ENCODE assay signal across 15 cellular contexts in genomic region chr6:148258868-148259267, GRCh38.
A peak's percentile ranks its signal among the peaks of the same experiment; 100 is the strongest.
DNase-seq lines count a peak whose midpoint lies in the region; ATAC-seq and TF ChIP-seq lines count a peak whose summit lies in the region.
"Had no signal": no experiment of that assay in that cellular context is flagged by ENCODE, and none has a peak within 500 bp of the region (broad histone marks: within the 10 kb centered on the region; RNA-seq: fewer than 3 reads in every experiment).

No MANE protein-coding gene starts in this region.

- ATAC-seq in GM23338 (no peak), HG03159 (IDR thresholded peaks at IDR 0.05; ENCODE audit: unreplicated experiment) (no peak)
- ATAC-seq: CD8-positive, alpha-beta T cell had no signal

- TF ChIP-seq CTCF in C4-2B (conservative IDR thresholded peaks at IDR 0.05): no peak
- TF ChIP-seq CTCF in GM23338 (conservative IDR thresholded peaks at IDR 0.05; ENCODE audit: low read depth in 2 of 2): no peak
- no peak for TF ChIP-seq CTCF in VCaP (conservative IDR thresholded peaks at IDR 0.05)
- TF ChIP-seq CTCF in thyroid gland (IDR thresholded peaks at IDR 0.05): no peak

- TF ChIP-seq POLR2A in thyroid gland (IDR thresholded peaks at IDR 0.05): no peak

- 76 to 79% methylated on average over 5 of the region's 5 CpGs for WGBS in thyroid gland, 2 donors

- H3F3A ChIP-seq in GM23338 (replicated peaks; ENCODE audit: low read depth): no peaks in the 10 kb centered on the region

- intact Hi-C loops in thyroid gland (cut with DNase I): no loop called here

- peak overlapping the region; percentile 78 for H3K27ac ChIP-seq in C4-2B
- no peak overlapping the region for H3K27ac ChIP-seq in GM23338 (ENCODE audit: low read depth)
- H3K27ac ChIP-seq in VCaP: peak overlapping the region; percentile 50; the same call in 1 of the 2 replicates
- peak overlapping the region in 2 of 3 donors; percentile 0 to 34 for H3K27ac ChIP-seq in thyroid gland

- peaks cover 23% of the 10 kb centered on the region for H3K4me1 Mint-ChIP-seq in GM23338
- H3K4me1 Mint-ChIP-seq: CD4-positive, CD25-positive, alpha-beta regulatory T cell had no signal

- no peak for DNase-seq in GM23338 (ENCODE audit: low spot score)
- DNase-seq in thyroid gland: no peak
- DNase-seq in NCI-H345 (lab: John Stamatoyannopoulos, UW): no peak
- DNase-seq: C1 segment of cervical spinal cord; Caco-2; CD4-positive, CD25-positive, alpha-beta regulatory T cell; CD8-positive, alpha-beta T cell; DMS153; DMS79 treated with DMSO at 0.1 percent for 48 hours; GF-D8; GOT3 had no signal

- peaks cover 5% of the 10 kb centered on the region for H3K27me3 Mint-ChIP-seq in GM23338 (ENCODE audit: insufficient read depth, low read depth, poor library complexity)

- no peaks in the 10 kb centered on the region for H3K36me3 Mint-ChIP-seq in GM23338 (ENCODE audit: low read depth)
- H3K36me3 Mint-ChIP-seq: CD4-positive, CD25-positive, alpha-beta regulatory T cell; CD8-positive, alpha-beta T cell had no signal

- H3K4me3 ChIP-seq in GM23338: no peak overlapping the region
- no peak overlapping the region for H3K4me3 ChIP-seq in thyroid gland (replicated peaks in 1 of 3)
- H3K4me3 ChIP-seq: HAP-1 had no signal

- no peaks in the 10 kb centered on the region for H3K9me3 ChIP-seq in thyroid gland
- H3K9me3 ChIP-seq: Caco-2, HAP-1 had no signal

- H3K27me3 ChIP-seq in GM23338 (ENCODE audit: insufficient read depth) (no peaks in the 10 kb centered on the region), thyroid gland (no peaks in the 10 kb centered on the region)

- H3K4me1 ChIP-seq in GM23338 (ENCODE audit: insufficient read depth) (peaks cover 16% of the 10 kb centered on the region), thyroid gland (peaks cover 18 to 24% of the 10 kb centered on the region in 2 donors)
- H3K4me1 ChIP-seq: HAP-1 had no signal

- H3K27ac Mint-ChIP-seq in GM23338: no peak overlapping the region
- H3K27ac Mint-ChIP-seq: CD4-positive, CD25-positive, alpha-beta regulatory T cell; CD8-positive, alpha-beta T cell had no signal

- peak overlapping the region; percentile 28; the same call in 1 of the 2 replicates for H2AFZ ChIP-seq in GM23338

- no peak overlapping the region for H3K4me2 ChIP-seq in GM23338

- H4K20me1 ChIP-seq in GM23338 (replicated peaks; ENCODE audit: insufficient read depth): no peaks in the 10 kb centered on the region

- H3K36me3 ChIP-seq in GM23338 (ENCODE audit: insufficient read depth) (no peaks in the 10 kb centered on the region), thyroid gland (no peaks in the 10 kb centered on the region)
- H3K36me3 ChIP-seq: HAP-1 had no signal

- H3K4me3 Mint-ChIP-seq in GM23338: no peak overlapping the region
- H3K4me3 Mint-ChIP-seq: CD4-positive, CD25-positive, alpha-beta regulatory T cell; CD8-positive, alpha-beta T cell had no signal

- H3K9me3 Mint-ChIP-seq in GM23338: no peaks in the 10 kb centered on the region
- H3K9me3 Mint-ChIP-seq: CD8-positive, alpha-beta T cell had no signal

- no peaks in the 10 kb centered on the region for H3K79me2 ChIP-seq in GM23338 (replicated peaks; ENCODE audit: insufficient read depth)

- no peaks in the 10 kb centered on the region; the same call in 1 of the 2 replicates for H3K9me2 ChIP-seq in GM23338 (ENCODE audit: insufficient read depth)

TF ChIP-seq in GM23338, 12 proteins besides CTCF, POLR2A, EP300 and RAD21 (continues in another document):
- TF ChIP-seq ZNF114 (CRISPR knock-in tag; IDR thresholded peaks at IDR 0.05) (no peak), JUNB (IDR thresholded peaks at IDR 0.05; ENCODE audit: unreplicated experiment) (no peak), NANOG (IDR thresholded peaks at IDR 0.05; ENCODE audit: borderline replicate concordance) (no peak), POLR2AphosphoS5 (IDR thresholded peaks at IDR 0.05; ENCODE audit: low read depth) (no peak), ZNF331 (CRISPR knock-in tag; IDR thresholded peaks at IDR 0.05; ENCODE audit: low read depth) (no peak), STAT1 (IDR thresholded peaks at IDR 0.05; ENCODE audit: unreplicated experiment) (no peak), CREB1 (CRISPR knock-in tag; IDR thresholded peaks at IDR 0.05; ENCODE audit: low read depth) (no peak), EZH2phosphoT487 (IDR thresholded peaks at IDR 0.05; ENCODE audit: unreplicated experiment) (no peak)
- TF ChIP-seq, protein P1, sequence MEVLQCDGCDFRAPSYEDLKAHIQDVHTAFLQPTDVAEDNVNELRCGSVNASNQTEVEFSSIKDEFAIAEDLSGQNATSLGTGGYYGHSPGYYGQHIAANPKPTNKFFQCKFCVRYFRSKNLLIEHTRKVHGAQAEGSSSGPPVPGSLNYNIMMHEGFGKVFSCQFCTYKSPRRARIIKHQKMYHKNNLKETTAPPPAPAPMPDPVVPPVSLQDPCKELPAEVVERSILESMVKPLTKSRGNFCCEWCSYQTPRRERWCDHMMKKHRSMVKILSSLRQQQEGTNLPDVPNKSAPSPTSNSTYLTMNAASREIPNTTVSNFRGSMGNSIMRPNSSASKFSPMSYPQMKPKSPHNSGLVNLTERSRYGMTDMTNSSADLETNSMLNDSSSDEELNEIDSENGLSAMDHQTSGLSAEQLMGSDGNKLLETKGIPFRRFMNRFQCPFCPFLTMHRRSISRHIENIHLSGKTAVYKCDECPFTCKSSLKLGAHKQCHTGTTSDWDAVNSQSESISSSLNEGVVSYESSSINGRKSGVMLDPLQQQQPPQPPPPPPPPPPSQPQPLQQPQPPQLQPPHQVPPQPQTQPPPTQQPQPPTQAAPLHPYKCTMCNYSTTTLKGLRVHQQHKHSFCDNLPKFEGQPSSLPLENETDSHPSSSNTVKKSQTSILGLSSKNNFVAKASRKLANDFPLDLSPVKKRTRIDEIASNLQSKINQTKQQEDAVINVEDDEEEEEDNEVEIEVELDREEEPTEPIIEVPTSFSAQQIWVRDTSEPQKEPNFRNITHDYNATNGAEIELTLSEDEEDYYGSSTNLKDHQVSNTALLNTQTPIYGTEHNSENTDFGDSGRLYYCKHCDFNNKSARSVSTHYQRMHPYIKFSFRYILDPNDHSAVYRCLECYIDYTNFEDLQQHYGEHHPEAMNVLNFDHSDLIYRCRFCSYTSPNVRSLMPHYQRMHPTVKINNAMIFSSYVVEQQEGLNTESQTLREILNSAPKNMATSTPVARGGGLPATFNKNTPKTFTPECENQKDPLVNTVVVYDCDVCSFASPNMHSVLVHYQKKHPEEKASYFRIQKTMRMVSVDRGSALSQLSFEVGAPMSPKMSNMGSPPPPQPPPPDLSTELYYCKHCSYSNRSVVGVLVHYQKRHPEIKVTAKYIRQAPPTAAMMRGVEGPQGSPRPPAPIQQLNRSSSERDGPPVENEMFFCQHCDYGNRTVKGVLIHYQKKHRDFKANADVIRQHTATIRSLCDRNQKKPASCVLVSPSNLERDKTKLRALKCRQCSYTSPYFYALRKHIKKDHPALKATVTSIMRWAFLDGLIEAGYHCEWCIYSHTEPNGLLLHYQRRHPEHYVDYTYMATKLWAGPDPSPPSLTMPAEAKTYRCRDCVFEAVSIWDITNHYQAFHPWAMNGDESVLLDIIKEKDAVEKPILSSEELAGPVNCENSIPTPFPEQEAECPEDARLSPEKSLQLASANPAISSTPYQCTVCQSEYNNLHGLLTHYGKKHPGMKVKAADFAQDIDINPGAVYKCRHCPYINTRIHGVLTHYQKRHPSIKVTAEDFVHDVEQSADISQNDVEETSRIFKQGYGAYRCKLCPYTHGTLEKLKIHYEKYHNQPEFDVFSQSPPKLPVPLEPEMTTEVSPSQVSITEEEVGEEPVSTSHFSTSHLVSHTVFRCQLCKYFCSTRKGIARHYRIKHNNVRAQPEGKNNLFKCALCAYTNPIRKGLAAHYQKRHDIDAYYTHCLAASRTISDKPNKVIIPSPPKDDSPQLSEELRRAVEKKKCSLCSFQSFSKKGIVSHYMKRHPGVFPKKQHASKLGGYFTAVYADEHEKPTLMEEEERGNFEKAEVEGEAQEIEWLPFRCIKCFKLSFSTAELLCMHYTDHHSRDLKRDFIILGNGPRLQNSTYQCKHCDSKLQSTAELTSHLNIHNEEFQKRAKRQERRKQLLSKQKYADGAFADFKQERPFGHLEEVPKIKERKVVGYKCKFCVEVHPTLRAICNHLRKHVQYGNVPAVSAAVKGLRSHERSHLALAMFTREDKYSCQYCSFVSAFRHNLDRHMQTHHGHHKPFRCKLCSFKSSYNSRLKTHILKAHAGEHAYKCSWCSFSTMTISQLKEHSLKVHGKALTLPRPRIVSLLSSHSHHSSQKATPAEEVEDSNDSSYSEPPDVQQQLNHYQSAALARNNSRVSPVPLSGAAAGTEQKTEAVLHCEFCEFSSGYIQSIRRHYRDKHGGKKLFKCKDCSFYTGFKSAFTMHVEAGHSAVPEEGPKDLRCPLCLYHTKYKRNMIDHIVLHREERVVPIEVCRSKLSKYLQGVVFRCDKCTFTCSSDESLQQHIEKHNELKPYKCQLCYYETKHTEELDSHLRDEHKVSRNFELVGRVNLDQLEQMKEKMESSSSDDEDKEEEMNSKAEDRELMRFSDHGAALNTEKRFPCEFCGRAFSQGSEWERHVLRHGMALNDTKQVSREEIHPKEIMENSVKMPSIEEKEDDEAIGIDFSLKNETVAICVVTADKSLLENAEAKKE (CRISPR knock-in tag; IDR thresholded peaks at IDR 0.05): no peak
- TF ChIP-seq, protein P2, sequence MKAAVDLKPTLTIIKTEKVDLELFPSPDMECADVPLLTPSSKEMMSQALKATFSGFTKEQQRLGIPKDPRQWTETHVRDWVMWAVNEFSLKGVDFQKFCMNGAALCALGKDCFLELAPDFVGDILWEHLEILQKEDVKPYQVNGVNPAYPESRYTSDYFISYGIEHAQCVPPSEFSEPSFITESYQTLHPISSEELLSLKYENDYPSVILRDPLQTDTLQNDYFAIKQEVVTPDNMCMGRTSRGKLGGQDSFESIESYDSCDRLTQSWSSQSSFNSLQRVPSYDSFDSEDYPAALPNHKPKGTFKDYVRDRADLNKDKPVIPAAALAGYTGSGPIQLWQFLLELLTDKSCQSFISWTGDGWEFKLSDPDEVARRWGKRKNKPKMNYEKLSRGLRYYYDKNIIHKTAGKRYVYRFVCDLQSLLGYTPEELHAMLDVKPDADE (IDR thresholded peaks at IDR 0.05): no peak
